Comparison of ENCODE assay signal across 18 cellular contexts in the genomic region with DNA sequence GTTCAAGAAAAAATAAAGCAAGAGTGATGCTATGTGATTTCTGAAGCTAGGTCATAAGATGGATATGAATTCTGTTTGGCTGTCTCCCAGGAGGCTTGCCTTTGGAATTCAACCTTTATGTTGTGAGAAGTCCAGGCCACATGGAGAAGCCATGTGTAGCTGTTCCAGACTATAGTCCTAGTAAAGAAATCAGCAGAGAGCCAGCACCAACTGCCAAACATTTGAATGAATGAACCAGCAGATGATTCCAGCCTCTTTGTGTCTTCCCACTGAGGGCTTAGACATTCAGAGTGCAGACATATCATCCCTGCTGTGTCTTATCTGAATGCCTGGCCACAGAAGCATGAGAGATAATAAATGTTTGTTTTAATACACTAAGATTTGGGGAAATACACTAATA.
"Had no signal": no experiment of that assay in that cellular context is flagged by ENCODE, and none has a peak within 500 bp of the region (broad histone marks: within the 10 kb centered on the region; RNA-seq: fewer than 3 reads in every experiment).

No MANE protein-coding gene starts in this region.

- ATAC-seq: activated CD4-positive, alpha-beta T cell treated with anti-CD3 and anti-CD28 coated beads for 36 hours; activated CD8-positive, alpha-beta memory T cell treated with anti-CD3 and anti-CD28 coated beads, Interleukin-2, amount 10 ng/mL, durations not matched to agents 7 days and 5 days; right lobe of liver; stimulated activated naive CD8-positive, alpha-beta T cell treated with anti-CD3 and anti-CD28 coated beads, Interleukin-15, Interleukin-2, amounts not matched to agents 100 U/mL and 50 U/mL, for 24 hours had no signal

- H3K4me1 ChIP-seq: left ventricle myocardium inferior, prostate gland, right lobe of liver had no signal

- H3K9me3 Mint-ChIP-seq: activated naive CD4-positive, alpha-beta T cell treated with anti-CD3 and anti-CD28 coated beads, Interleukin-2, amount 10 ng/mL, durations not matched to agents 7 days and 5 days; activated T-helper 2 cell treated with anti-CD3 and anti-CD28 coated beads, Interferon-gamma antibody, Interleukin-2, Interleukin-4, amounts not matched to agents 10 μg/mL and 5 μg/mL and 100 μg/mL, durations not matched to agents 14 hours and 24 hours and 36 hours; memory B cell; nephron had no signal

- H3K4me3 Mint-ChIP-seq: activated CD4-positive, alpha-beta memory T cell treated with anti-CD3 and anti-CD28 coated beads for 36 hours; activated CD4-positive, alpha-beta T cell treated with anti-CD3 and anti-CD28 coated beads for 36 hours; activated CD8-positive, alpha-beta memory T cell treated with anti-CD3 and anti-CD28 coated beads, Interleukin-2, amount 10 ng/mL, durations not matched to agents 7 days and 5 days; activated naive CD4-positive, alpha-beta T cell treated with anti-CD3 and anti-CD28 coated beads, Interleukin-2, amount 10 ng/mL, durations not matched to agents 7 days and 5 days; memory B cell; nephron had no signal

- H3K36me3 Mint-ChIP-seq: activated CD4-positive, alpha-beta memory T cell treated with anti-CD3 and anti-CD28 coated beads for 36 hours; activated CD8-positive, alpha-beta memory T cell treated with anti-CD3 and anti-CD28 coated beads, Interleukin-2, amount 10 ng/mL, durations not matched to agents 7 days and 5 days; activated naive CD4-positive, alpha-beta T cell treated with anti-CD3 and anti-CD28 coated beads, Interleukin-2, amount 10 ng/mL, durations not matched to agents 7 days and 5 days; memory B cell had no signal

- DNase-seq: activated CD4-positive, alpha-beta memory T cell treated with anti-CD3 and anti-CD28 coated beads for 36 hours; activated CD4-positive, alpha-beta T cell treated with anti-CD3 and anti-CD28 coated beads for 36 hours; activated CD8-positive, alpha-beta memory T cell treated with anti-CD3 and anti-CD28 coated beads, Interleukin-2, amount 10 ng/mL, durations not matched to agents 7 days and 5 days; activated naive CD4-positive, alpha-beta T cell treated with anti-CD3 and anti-CD28 coated beads, Interleukin-2, amount 10 ng/mL, durations not matched to agents 7 days and 5 days; activated T-cell treated with anti-CD3 and anti-CD28 coated beads, Interleukin-2, amount 50 U/mL, for 1 hour; foreskin fibroblast; hypothalamus; left ventricle myocardium inferior; right lobe of liver; stimulated activated naive CD8-positive, alpha-beta T cell treated with anti-CD3 and anti-CD28 coated beads, Interleukin-15, Interleukin-2, amounts not matched to agents 100 U/mL and 50 U/mL, for 24 hours; T-helper 1 cell; T1000; trophoblast cell; WERI-Rb-1 had no signal

- H3K4me3 ChIP-seq: left ventricle myocardium inferior, prostate gland, right lobe of liver had no signal

- H3K27ac Mint-ChIP-seq: activated CD4-positive, alpha-beta memory T cell treated with anti-CD3 and anti-CD28 coated beads for 36 hours; activated CD4-positive, alpha-beta T cell treated with anti-CD3 and anti-CD28 coated beads for 36 hours; activated CD8-positive, alpha-beta memory T cell treated with anti-CD3 and anti-CD28 coated beads, Interleukin-2, amount 10 ng/mL, durations not matched to agents 7 days and 5 days; activated naive CD4-positive, alpha-beta T cell treated with anti-CD3 and anti-CD28 coated beads, Interleukin-2, amount 10 ng/mL, durations not matched to agents 7 days and 5 days; activated T-helper 2 cell treated with anti-CD3 and anti-CD28 coated beads, Interferon-gamma antibody, Interleukin-2, Interleukin-4, amounts not matched to agents 10 μg/mL and 5 μg/mL and 100 μg/mL, durations not matched to agents 14 hours and 24 hours and 36 hours; memory B cell had no signal

- H3K27me3 Mint-ChIP-seq: activated CD4-positive, alpha-beta memory T cell treated with anti-CD3 and anti-CD28 coated beads for 36 hours; activated CD4-positive, alpha-beta T cell treated with anti-CD3 and anti-CD28 coated beads for 36 hours; activated CD8-positive, alpha-beta memory T cell treated with anti-CD3 and anti-CD28 coated beads, Interleukin-2, amount 10 ng/mL, durations not matched to agents 7 days and 5 days; activated naive CD4-positive, alpha-beta T cell treated with anti-CD3 and anti-CD28 coated beads, Interleukin-2, amount 10 ng/mL, durations not matched to agents 7 days and 5 days had no signal

- H3K4me1 Mint-ChIP-seq: activated CD4-positive, alpha-beta T cell treated with anti-CD3 and anti-CD28 coated beads for 36 hours; activated CD8-positive, alpha-beta memory T cell treated with anti-CD3 and anti-CD28 coated beads, Interleukin-2, amount 10 ng/mL, durations not matched to agents 7 days and 5 days; activated naive CD4-positive, alpha-beta T cell treated with anti-CD3 and anti-CD28 coated beads, Interleukin-2, amount 10 ng/mL, durations not matched to agents 7 days and 5 days; memory B cell had no signal

- H3K27ac ChIP-seq: left ventricle myocardium inferior, prostate gland, right lobe of liver, WERI-Rb-1 had no signal

- H3K9me3 ChIP-seq: left ventricle myocardium inferior, prostate gland, right lobe of liver had no signal

- H3K27me3 ChIP-seq: right lobe of liver had no signal

- H3K36me3 ChIP-seq: left ventricle myocardium inferior, prostate gland, right lobe of liver, WERI-Rb-1 had no signal
